Comparison of ENCODE assay signal across 10 cellular contexts in genomic region chr2:25894135-25894830, GRCh38. TPM values are rescaled to one million over a fixed set of nuclear protein-coding genes. Genes with fewer than 3 reads are reported as not detected.
A peak's percentile ranks its signal among the peaks of the same experiment; 100 is the strongest.
DNase-seq lines count a peak whose midpoint lies in the region; ATAC-seq, FAIRE-seq and TF ChIP-seq lines count a peak whose summit lies in the region.
"Had no signal": no experiment of that assay in that cellular context is flagged by ENCODE, and none has a peak within 500 bp of the region (broad histone marks: within the 10 kb centered on the region; RNA-seq: fewer than 3 reads in every experiment).

No MANE protein-coding gene starts in this region.

- 77% methylated on average over 8 of the region's 8 CpGs for WGBS in thyroid gland, 2 donors

- DNase-seq in Right ventricle myocardium superior = peak; percentile 50
- DNase-seq in cardiac septum (ENCODE audit: low spot score) = no peak
- DNase-seq in astrocyte (ENCODE audit: low read depth) = peak; percentile 19
- peak; percentile 38 for DNase-seq in left ventricle myocardium superior
- peak; percentile 4 to 10 for DNase-seq in thyroid gland
- no peak for DNase-seq in naive thymus-derived CD4-positive, alpha-beta T cell
- DNase-seq in stimulated activated CD8-positive, alpha-beta memory T cell treated with anti-CD3 and anti-CD28 coated beads, Interleukin-4, amount 100 ng/mL, for 48 hours = no peak
- no peak for DNase-seq in progenitor cell of endocrine pancreas (ENCODE audit: low spot score, unreplicated experiment)
- DNase-seq: NCI-H1092 had no signal

- FAIRE-seq in astrocyte (lab: Jason Lieb, UNC) = no peak

- no peak overlapping the region for H3K9ac ChIP-seq in astrocyte (ENCODE audit: low read length)

- POLR2A ChIA-PET in naive thymus-derived CD4-positive, alpha-beta T cell (lab: Charles Lee) = interaction anchor here (0.7 to 1.5 kb wide), 2 partner anchors 16 to 290 kb away, joined by 3 to 4 read pairs; partner anchors contain the start of gene ASXL2

- no peaks in the 10 kb centered on the region for H3K79me2 ChIP-seq in astrocyte (ENCODE audit: insufficient read depth, low read length)

- H3K27ac ChIP-seq in astrocyte (ENCODE audit: low read depth, low read length) (no peak overlapping the region), thyroid gland (no peak overlapping the region)
- no peak overlapping the region for H3K27ac ChIP-seq in naive thymus-derived CD4-positive, alpha-beta T cell (ENCODE audit: low read depth, low read length)
- H3K27ac ChIP-seq: cardiac muscle cell had no signal

- H3K4me3 Mint-ChIP-seq in astrocyte (ENCODE audit: unreplicated experiment) (no peak overlapping the region), progenitor cell of endocrine pancreas (ENCODE audit: low read depth) (no peak overlapping the region)
- H3K4me3 Mint-ChIP-seq in naive thymus-derived CD4-positive, alpha-beta T cell = no peak overlapping the region

- no peak for ATAC-seq in Right ventricle myocardium superior (ENCODE audit: poor library complexity)
- ATAC-seq in left ventricle myocardium superior = peak; percentile 23
- ATAC-seq in naive thymus-derived CD4-positive, alpha-beta T cell = no peak

- H3K4me3 ChIP-seq in astrocyte (ENCODE audit: insufficient read depth, low read depth, low read length) = no peak overlapping the region
- H3K4me3 ChIP-seq in thyroid gland (replicated peaks in 1 of 3) = no peak overlapping the region
- no peak overlapping the region for H3K4me3 ChIP-seq in naive thymus-derived CD4-positive, alpha-beta T cell (ENCODE audit: low read length)
- H3K4me3 ChIP-seq: cardiac muscle cell had no signal

- H3K9me3 ChIP-seq in astrocyte (ENCODE audit: insufficient read depth, low read depth, low read length) = no peaks in the 10 kb centered on the region
- H3K9me3 ChIP-seq in thyroid gland = no peaks in the 10 kb centered on the region
- no peaks in the 10 kb centered on the region for H3K9me3 ChIP-seq in naive thymus-derived CD4-positive, alpha-beta T cell (ENCODE audit: control insufficient read depth in 2 of 3, low read length in 3 of 3)

- H3K9me3 Mint-ChIP-seq in astrocyte (ENCODE audit: unreplicated experiment) (no peaks in the 10 kb centered on the region), progenitor cell of endocrine pancreas (ENCODE audit: low read depth) (no peaks in the 10 kb centered on the region)
- H3K9me3 Mint-ChIP-seq in naive thymus-derived CD4-positive, alpha-beta T cell = no peaks in the 10 kb centered on the region

- no peaks in the 10 kb centered on the region for H4K20me1 ChIP-seq in astrocyte (ENCODE audit: insufficient read depth, low read length)

- intact Hi-C loops in Right ventricle myocardium superior (cut with DNase I) = no loop called here
- intact Hi-C loops in cardiac septum (cut with DNase I) = no loop called here
- intact Hi-C loops in left ventricle myocardium superior (cut with micrococcal nuclease) = no loop called here
- intact Hi-C loops in thyroid gland (cut with DNase I) = no loop called here
- intact Hi-C loops in naive thymus-derived CD4-positive, alpha-beta T cell (cut with micrococcal nuclease) = no loop called here

- CTCF ChIA-PET in naive thymus-derived CD4-positive, alpha-beta T cell (lab: Charles Lee) = interaction anchor here (0.6 kb wide), 1 partner anchor 1552 kb away, joined by 4 read pairs; no protein-coding TSS in a partner anchor

- H3K36me3 ChIP-seq in astrocyte (ENCODE audit: insufficient read depth, low read length) (no peaks in the 10 kb centered on the region), thyroid gland (no peaks in the 10 kb centered on the region)
- no peaks in the 10 kb centered on the region for H3K36me3 ChIP-seq in naive thymus-derived CD4-positive, alpha-beta T cell (ENCODE audit: control insufficient read depth in 2 of 3, insufficient read depth in 3 of 3, low read length in 3 of 3)
- H3K36me3 ChIP-seq: cardiac muscle cell had no signal

- no peaks in the 10 kb centered on the region for H3K36me3 Mint-ChIP-seq in astrocyte (ENCODE audit: low read depth, unreplicated experiment)
- no peaks in the 10 kb centered on the region for H3K36me3 Mint-ChIP-seq in naive thymus-derived CD4-positive, alpha-beta T cell
- no peaks in the 10 kb centered on the region for H3K36me3 Mint-ChIP-seq in progenitor cell of endocrine pancreas (ENCODE audit: insufficient read depth)

- H3K4me1 ChIP-seq in astrocyte (ENCODE audit: insufficient read depth, low read length) (no peaks in the 10 kb centered on the region), thyroid gland (no peaks in the 10 kb centered on the region)
- no peaks in the 10 kb centered on the region for H3K4me1 ChIP-seq in naive thymus-derived CD4-positive, alpha-beta T cell (ENCODE audit: control insufficient read depth in 2 of 2, insufficient read depth in 2 of 2, low read length in 2 of 2)

- H3K4me1 Mint-ChIP-seq in astrocyte (ENCODE audit: low read depth, unreplicated experiment) (peaks cover 7% of the 10 kb centered on the region), progenitor cell of endocrine pancreas (ENCODE audit: low read depth) (no peaks in the 10 kb centered on the region)
- peaks cover 0 to 2% (median 0%) of the 10 kb centered on the region in 7 donors for H3K4me1 Mint-ChIP-seq in naive thymus-derived CD4-positive, alpha-beta T cell

- TF ChIP-seq POLR2A in thyroid gland (IDR thresholded peaks at IDR 0.05) = no peak

- H3K27me3 ChIP-seq in astrocyte (ENCODE audit: insufficient read depth, low read length) (no peaks in the 10 kb centered on the region), thyroid gland (no peaks in the 10 kb centered on the region)
- H3K27me3 ChIP-seq in naive thymus-derived CD4-positive, alpha-beta T cell (ENCODE audit: control insufficient read depth in 2 of 2, insufficient read depth in 2 of 2, low read length in 2 of 2) = no peaks in the 10 kb centered on the region
- H3K27me3 ChIP-seq: cardiac muscle cell had no signal

- H2AFZ ChIP-seq in astrocyte (ENCODE audit: low read depth, low read length) = no peak overlapping the region

- H3K27ac Mint-ChIP-seq in astrocyte (ENCODE audit: unreplicated experiment) (no peak overlapping the region), progenitor cell of endocrine pancreas (no peak overlapping the region)
- H3K27ac Mint-ChIP-seq in naive thymus-derived CD4-positive, alpha-beta T cell = no peak overlapping the region

- no peak overlapping the region for H3K4me2 ChIP-seq in astrocyte (ENCODE audit: low read length)

- no peaks in the 10 kb centered on the region for H3K27me3 Mint-ChIP-seq in astrocyte (ENCODE audit: low read depth, unreplicated experiment)
- peaks cover 0 to 10% (median 0%) of the 10 kb centered on the region in 5 donors for H3K27me3 Mint-ChIP-seq in naive thymus-derived CD4-positive, alpha-beta T cell
- H3K27me3 Mint-ChIP-seq in progenitor cell of endocrine pancreas = no peaks in the 10 kb centered on the region

- no peak for TF ChIP-seq CTCF in astrocyte (IDR thresholded peaks at IDR 0.05; ENCODE audit: insufficient read depth, low read depth, low read length)
- TF ChIP-seq CTCF in thyroid gland (IDR thresholded peaks at IDR 0.05) = no peak
- no peak for TF ChIP-seq CTCF in progenitor cell of endocrine pancreas (IDR thresholded peaks at IDR 0.05; ENCODE audit: unreplicated experiment)

RNA-seq across cellular contexts. Expression of gene ASXL2, which starts 16.0 kb away (rescaled TPM):
- 21.3 TPM for total RNA-seq in Right ventricle myocardium superior
- 24.1 TPM for total RNA-seq in cardiac septum
- 21.9 and 25.8 TPM in 2 replicates for total RNA-seq in astrocyte
- total RNA-seq in left ventricle myocardium superior = 26.1 TPM
- total RNA-seq in thyroid gland = 10 to 100 TPM; 19.2 to 23.5 (median 20.4) TPM
- total RNA-seq in naive thymus-derived CD4-positive, alpha-beta T cell = 10 to 100 TPM; 29.2 to 62.1 (median 48.5) TPM
- 10 to 100 TPM; 11.6 to 15.0 TPM for polyA plus RNA-seq in naive thymus-derived CD4-positive, alpha-beta T cell
- total RNA-seq in progenitor cell of endocrine pancreas = 24.3 and 24.8 TPM in 2 replicates

Comparison
In these comparisons a context has a peak if more than half of its experiments do, and no peak if none do; other contexts are left out.
1. DNase-seq: peak in Right ventricle myocardium superior (single experiment), astrocyte (single experiment), left ventricle myocardium superior (single experiment) and thyroid gland (2 of 2); none in cardiac septum (single experiment), naive thymus-derived CD4-positive, alpha-beta T cell (0 of 9), stimulated activated CD8-positive, alpha-beta memory T cell treated with anti-CD3 and anti-CD28 coated beads, Interleukin-4, amount 100 ng/mL, for 48 hours (single experiment) and progenitor cell of endocrine pancreas (single experiment).